Comparison of ENCODE assay signal across 2 cellular contexts in genomic region chr11:61345954-61346814, GRCh38.
TF ChIP-seq lines count a peak whose summit lies in the region.

No MANE protein-coding gene starts in this region.

TF ChIP-seq in IMR-90, 13 proteins besides CTCF, POLR2A, EP300 and RAD21:
- TF ChIP-seq MAFK (IDR thresholded peaks at IDR 0.05; ENCODE audit: low read depth, low read length): no peak
- TF ChIP-seq MAZ (IDR thresholded peaks at IDR 0.05; ENCODE audit: borderline replicate concordance, low read depth, low read length): no peak
- no peak for TF ChIP-seq SMC3 (IDR thresholded peaks at IDR 0.05; ENCODE audit: low read depth, low read length)
- TF ChIP-seq CEBPB (IDR thresholded peaks at IDR 0.05; ENCODE audit: low read depth, low read length): no peak
- TF ChIP-seq NFE2L2 (IDR thresholded peaks at IDR 0.05; ENCODE audit: low read depth, low read length): no peak
- TF ChIP-seq FOS (IDR thresholded peaks at IDR 0.05; ENCODE audit: low read depth, low read length): no peak
- TF ChIP-seq ELK1 (IDR thresholded peaks at IDR 0.05; ENCODE audit: borderline replicate concordance, low read depth, low read length): no peak
- no peak for TF ChIP-seq RCOR1 (IDR thresholded peaks at IDR 0.05; ENCODE audit: insufficient replicate concordance, low read length)
- no peak for TF ChIP-seq MXI1 (IDR thresholded peaks at IDR 0.05; ENCODE audit: borderline replicate concordance, low read depth, low read length)
- no peak for TF ChIP-seq BHLHE40 (IDR thresholded peaks at IDR 0.05; ENCODE audit: low read depth, low read length)
- no peak for TF ChIP-seq USF2 (IDR thresholded peaks at IDR 0.05; ENCODE audit: low read depth, low read length)
- no peak for TF ChIP-seq RFX5 (IDR thresholded peaks at IDR 0.05; ENCODE audit: low read depth, low read length)
- TF ChIP-seq CHD1 (IDR thresholded peaks at IDR 0.05; ENCODE audit: low read depth, low read length): no peak

TF ChIP-seq in GM12878, 131 proteins besides CTCF, POLR2A, EP300 and RAD21:
- TF ChIP-seq BCL11A (IDR thresholded peaks at IDR 0.05; ENCODE audit: low read depth, low read length) (no peak), TAF1 (IDR thresholded peaks at IDR 0.05; ENCODE audit: borderline replicate concordance, low read depth, low read length) (no peak), RAD51 (IDR thresholded peaks at IDR 0.05) (no peak), IRF3 (IDR thresholded peaks at IDR 0.05) (no peak), DPF2 (IDR thresholded peaks at IDR 0.05) (no peak), WRNIP1 (IDR thresholded peaks at IDR 0.05; ENCODE audit: borderline replicate concordance, low read depth, low read length) (no peak), YBX1 (IDR thresholded peaks at IDR 0.05) (no peak)
- TF ChIP-seq, protein P1, sequence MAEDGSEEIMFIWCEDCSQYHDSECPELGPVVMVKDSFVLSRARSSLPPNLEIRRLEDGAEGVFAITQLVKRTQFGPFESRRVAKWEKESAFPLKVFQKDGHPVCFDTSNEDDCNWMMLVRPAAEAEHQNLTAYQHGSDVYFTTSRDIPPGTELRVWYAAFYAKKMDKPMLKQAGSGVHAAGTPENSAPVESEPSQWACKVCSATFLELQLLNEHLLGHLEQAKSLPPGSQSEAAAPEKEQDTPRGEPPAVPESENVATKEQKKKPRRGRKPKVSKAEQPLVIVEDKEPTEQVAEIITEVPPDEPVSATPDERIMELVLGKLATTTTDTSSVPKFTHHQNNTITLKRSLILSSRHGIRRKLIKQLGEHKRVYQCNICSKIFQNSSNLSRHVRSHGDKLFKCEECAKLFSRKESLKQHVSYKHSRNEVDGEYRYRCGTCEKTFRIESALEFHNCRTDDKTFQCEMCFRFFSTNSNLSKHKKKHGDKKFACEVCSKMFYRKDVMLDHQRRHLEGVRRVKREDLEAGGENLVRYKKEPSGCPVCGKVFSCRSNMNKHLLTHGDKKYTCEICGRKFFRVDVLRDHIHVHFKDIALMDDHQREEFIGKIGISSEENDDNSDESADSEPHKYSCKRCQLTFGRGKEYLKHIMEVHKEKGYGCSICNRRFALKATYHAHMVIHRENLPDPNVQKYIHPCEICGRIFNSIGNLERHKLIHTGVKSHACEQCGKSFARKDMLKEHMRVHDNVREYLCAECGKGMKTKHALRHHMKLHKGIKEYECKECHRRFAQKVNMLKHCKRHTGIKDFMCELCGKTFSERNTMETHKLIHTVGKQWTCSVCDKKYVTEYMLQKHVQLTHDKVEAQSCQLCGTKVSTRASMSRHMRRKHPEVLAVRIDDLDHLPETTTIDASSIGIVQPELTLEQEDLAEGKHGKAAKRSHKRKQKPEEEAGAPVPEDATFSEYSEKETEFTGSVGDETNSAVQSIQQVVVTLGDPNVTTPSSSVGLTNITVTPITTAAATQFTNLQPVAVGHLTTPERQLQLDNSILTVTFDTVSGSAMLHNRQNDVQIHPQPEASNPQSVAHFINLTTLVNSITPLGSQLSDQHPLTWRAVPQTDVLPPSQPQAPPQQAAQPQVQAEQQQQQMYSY (CRISPR knock-in tag; IDR thresholded peaks at IDR 0.05): no peak
